Comparison of ENCODE assay signal across 16 cellular contexts in genomic region chr1:155305881-155306391, GRCh38. TPM values are rescaled to one million over a fixed set of nuclear protein-coding genes. Genes with fewer than 3 reads are reported as not detected.
A peak's percentile ranks its signal among the peaks of the same experiment; 100 is the strongest.
DNase-seq lines count a peak whose midpoint lies in the region; FAIRE-seq and TF ChIP-seq lines count a peak whose summit lies in the region.
"Had no signal": no experiment of that assay in that cellular context is flagged by ENCODE, and none has a peak within 500 bp of the region (broad histone marks: within the 10 kb centered on the region; RNA-seq: fewer than 3 reads in every experiment).

No MANE protein-coding gene starts in this region.

- H4K20me1 ChIP-seq in GM23248 (ENCODE audit: insufficient read depth): no peaks in the 10 kb centered on the region
- H4K20me1 ChIP-seq in astrocyte (ENCODE audit: insufficient read depth, low read length): no peaks in the 10 kb centered on the region

- DNase-seq in AG09309 (ENCODE audit: low read depth) (peak; percentile 31), GM23248 (peak; percentile 57), astrocyte (ENCODE audit: low read depth) (peak; percentile 51), SIG-M5 treated with dmso at 0.1 percent for 504 hours (lab: John Stamatoyannopoulos, UW; ENCODE audit: unreplicated experiment) (no peak), osteocyte (ENCODE audit: extremely low spot score, unreplicated experiment) (no peak), NCI-H2227 treated with DMSO at 0.1 percent for 48 hours (lab: John Stamatoyannopoulos, UW) (no peak), AML-193 (lab: John Stamatoyannopoulos, UW) (no peak)
- DNase-seq: activated CD4-positive, alpha-beta T cell treated with anti-CD3 and anti-CD28 coated beads for 1 hour; activated effector memory CD4-positive, alpha-beta T cell treated with anti-CD3 and anti-CD28 coated beads, Interleukin-2, amount 50 U/mL, for 16 hours; Caco-2; NCI-H1048; NCI-H524; SIG-M5; stomach had no signal

- no peak for FAIRE-seq in astrocyte (lab: Jason Lieb, UNC)

- 61 to 69% methylated on average over 7 of the region's 7 CpGs for WGBS in GM23248 (ENCODE audit: low coverage in 1 of 2, low lambda C conversion rate in 2 of 2, missing lambda C conversion rate in 2 of 2), 2 experiments
- 85 to 98% methylated on average over 4 to 6 of the region's 7 CpGs for WGBS in mesodermal cell (ENCODE audit: insufficient coverage in 2 of 2), 2 experiments

- no peaks in the 10 kb centered on the region for H3K36me3 ChIP-seq in GM23248 (ENCODE audit: low read depth)
- no peaks in the 10 kb centered on the region for H3K36me3 ChIP-seq in astrocyte (ENCODE audit: insufficient read depth, low read length)
- peaks cover 15% of the 10 kb centered on the region for H3K36me3 ChIP-seq in mesodermal cell (ENCODE audit: control insufficient read depth, insufficient read depth, low read length)

- H3K9me3 Mint-ChIP-seq in astrocyte (ENCODE audit: unreplicated experiment) (peaks cover 5% of the 10 kb centered on the region), osteocyte (ENCODE audit: unreplicated experiment) (no peaks in the 10 kb centered on the region)

- no peaks in the 10 kb centered on the region for H3K9me3 ChIP-seq in GM23248 (ENCODE audit: low read depth)
- H3K9me3 ChIP-seq in astrocyte (ENCODE audit: insufficient read depth, low read depth, low read length): no peaks in the 10 kb centered on the region
- H3K9me3 ChIP-seq in mesodermal cell (ENCODE audit: control insufficient read depth, low read length): no peaks in the 10 kb centered on the region
- H3K9me3 ChIP-seq: Caco-2, esophagus muscularis mucosa, stomach had no signal

- H3K4me1 ChIP-seq in GM23248 (ENCODE audit: insufficient read depth) (peaks cover 22% of the 10 kb centered on the region), astrocyte (ENCODE audit: insufficient read depth, low read length) (peaks cover 8% of the 10 kb centered on the region), mesodermal cell (ENCODE audit: control insufficient read depth, insufficient read depth, low read length, poor library complexity, severe bottlenecking) (peaks cover 25% of the 10 kb centered on the region)

- H3K4me3 Mint-ChIP-seq in astrocyte (ENCODE audit: unreplicated experiment) (no peak overlapping the region), osteocyte (ENCODE audit: unreplicated experiment) (no peak overlapping the region)

- H3K36me3 Mint-ChIP-seq in astrocyte (ENCODE audit: low read depth, unreplicated experiment): no peaks in the 10 kb centered on the region
- H3K36me3 Mint-ChIP-seq in osteocyte (ENCODE audit: unreplicated experiment): no peaks in the 10 kb centered on the region

- in situ Hi-C loops in GM23248 (cut with MboI): no loop called here

- H3K4me1 Mint-ChIP-seq in astrocyte (ENCODE audit: low read depth, unreplicated experiment) (peaks cover 15% of the 10 kb centered on the region), osteocyte (ENCODE audit: unreplicated experiment) (peaks cover 23% of the 10 kb centered on the region)

- H2AFZ ChIP-seq in GM23248 (0 out of 2 replicates have a peak overlapping the region, but pooled peaks have one; percentile 45), astrocyte (ENCODE audit: low read depth, low read length) (no peak overlapping the region)

- no peak overlapping the region for H3K27ac Mint-ChIP-seq in astrocyte (ENCODE audit: unreplicated experiment)
- no peak overlapping the region for H3K27ac Mint-ChIP-seq in osteocyte (ENCODE audit: unreplicated experiment)

- H3K9ac ChIP-seq in GM23248 (no peak overlapping the region), astrocyte (ENCODE audit: low read length) (no peak overlapping the region)

- TF ChIP-seq CTCF in AG09309 (IDR thresholded peaks at IDR 0.05; ENCODE audit: control insufficient read depth, insufficient read depth, low read depth, low read length, missing control alignments) (no peak), astrocyte (IDR thresholded peaks at IDR 0.05; ENCODE audit: insufficient read depth, low read depth, low read length) (no peak), osteocyte (IDR thresholded peaks at IDR 0.05) (no peak)

- H3K4me2 ChIP-seq in GM23248 (ENCODE audit: unreplicated experiment) (no peak overlapping the region), astrocyte (ENCODE audit: low read length) (no peak overlapping the region)

- peaks cover 13% of the 10 kb centered on the region; the same call in 1 of the 2 replicates for H3F3A ChIP-seq in GM23248 (ENCODE audit: insufficient read depth)

- H3K9me2 ChIP-seq in GM23248 (ENCODE audit: insufficient read depth): no peaks in the 10 kb centered on the region

- H3K4me3 ChIP-seq in AG09309 (ENCODE audit: control insufficient read depth, low read depth, low read length) (no peak overlapping the region), GM23248 (no peak overlapping the region), astrocyte (ENCODE audit: insufficient read depth, low read depth, low read length) (no peak overlapping the region), mesodermal cell (ENCODE audit: extremely low read depth, insufficient read depth, low read length, poor library complexity, severe bottlenecking) (no peak overlapping the region)
- H3K4me3 ChIP-seq: esophagus muscularis mucosa, stomach had no signal

- H3K79me2 ChIP-seq in GM23248 (ENCODE audit: insufficient read depth) (peaks cover 23% of the 10 kb centered on the region), astrocyte (ENCODE audit: insufficient read depth, low read length) (peaks cover 22% of the 10 kb centered on the region)

- H3K27ac ChIP-seq in GM23248 (no peak overlapping the region), astrocyte (ENCODE audit: low read depth, low read length) (no peak overlapping the region), mesodermal cell (ENCODE audit: low read depth, low read length, severe bottlenecking) (peak overlapping the region; percentile 77)
- H3K27ac ChIP-seq: esophagus muscularis mucosa, stomach had no signal

- no peaks in the 10 kb centered on the region for H3K27me3 Mint-ChIP-seq in astrocyte (ENCODE audit: low read depth, unreplicated experiment)
- H3K27me3 Mint-ChIP-seq in osteocyte (ENCODE audit: unreplicated experiment): no peaks in the 10 kb centered on the region

- H3K27me3 ChIP-seq in GM23248 (replicated peaks; ENCODE audit: insufficient read depth) (no peaks in the 10 kb centered on the region), astrocyte (ENCODE audit: insufficient read depth, low read length) (no peaks in the 10 kb centered on the region)
- H3K27me3 ChIP-seq: esophagus muscularis mucosa, stomach had no signal

RNA-seq across cellular contexts. Expression of gene FDPS, which starts 2.7 kb away (rescaled TPM):
- total RNA-seq in GM23248 (2014; rRNA removed; shearing (Covaris generic)): 96.3 and 103 TPM in 2 replicates
- 106 and 116 TPM in 2 replicates for polyA plus RNA-seq in GM23248 (2016; fragmentation: Nextera tagmentation; extraction: Ambion mirVana)
- total RNA-seq in astrocyte (153 and 217 TPM in 2 replicates), osteocyte (119 and 127 TPM in 2 replicates)
- 612 TPM for polyA plus RNA-seq in mesodermal cell (2013, experiment 1 of 2)
- 566 TPM for polyA plus RNA-seq in mesodermal cell (2013, experiment 2 of 2)

RNA-seq across cellular contexts. Expression of gene PKLR, which starts 4.7 kb away (rescaled TPM):
- not detected in 2 replicates for total RNA-seq in GM23248 (2014; rRNA removed; shearing (Covaris generic))
- polyA plus RNA-seq in GM23248 (2016; fragmentation: Nextera tagmentation; extraction: Ambion mirVana): 0.08 TPM in 1 of 2 replicates, not detected in the other
- not detected in 2 replicates for total RNA-seq in astrocyte
- polyA plus RNA-seq in mesodermal cell (2013, experiment 1 of 2): not detected
- polyA plus RNA-seq in mesodermal cell (2013, experiment 2 of 2): not detected
- not detected in 2 replicates for total RNA-seq in osteocyte
- total RNA-seq: Caco-2, esophagus muscularis mucosa had no signal
- polyA plus RNA-seq: stomach had no signal

RNA-seq across cellular contexts. Expression of gene RUSC1, which starts 14.8 kb away (rescaled TPM):
- 31.9 and 34.4 TPM in 2 replicates for total RNA-seq in GM23248 (2014; rRNA removed; shearing (Covaris generic))
- polyA plus RNA-seq in GM23248 (2016; fragmentation: Nextera tagmentation; extraction: Ambion mirVana): 30.4 and 32.6 TPM in 2 replicates
- total RNA-seq in astrocyte (48.0 and 48.7 TPM in 2 replicates), osteocyte (34.4 and 35.4 TPM in 2 replicates)
- polyA plus RNA-seq in mesodermal cell (2013, experiment 1 of 2): 38.3 TPM
- polyA plus RNA-seq in mesodermal cell (2013, experiment 2 of 2): 30.9 TPM

RNA-seq across cellular contexts. Expression of gene HCN3, which starts 28.7 kb away (rescaled TPM):
- total RNA-seq in GM23248 (2014; rRNA removed; shearing (Covaris generic)): 0.76 and 1.4 TPM in 2 replicates
- 1.6 and 1.9 TPM in 2 replicates for polyA plus RNA-seq in GM23248 (2016; fragmentation: Nextera tagmentation; extraction: Ambion mirVana)
- total RNA-seq in astrocyte: 3.4 and 3.6 TPM in 2 replicates
- polyA plus RNA-seq in mesodermal cell (2013, experiment 1 of 2): 7.9 TPM
- 5.0 TPM for polyA plus RNA-seq in mesodermal cell (2013, experiment 2 of 2)
- total RNA-seq in osteocyte: 3.7 and 4.1 TPM in 2 replicates

RNA-seq across cellular contexts. Expression of gene CLK2, which starts 32.6 kb away (rescaled TPM):
- 16.8 and 24.0 TPM in 2 replicates for total RNA-seq in GM23248 (2014; rRNA removed; shearing (Covaris generic))
- polyA plus RNA-seq in GM23248 (2016; fragmentation: Nextera tagmentation; extraction: Ambion mirVana): 10.2 and 10.4 TPM in 2 replicates
- total RNA-seq in astrocyte: 31.7 and 36.1 TPM in 2 replicates
- polyA plus RNA-seq in mesodermal cell (2013, experiment 1 of 2): 59.9 TPM
- 59.1 TPM for polyA plus RNA-seq in mesodermal cell (2013, experiment 2 of 2)
- 53.7 and 63.5 TPM in 2 replicates for total RNA-seq in osteocyte

Comparison
In these comparisons a context has a peak if more than half of its experiments do, and no peak if none do; other contexts are left out.
1. DNase-seq: peak in AG09309 (single experiment), GM23248 (single experiment) and astrocyte (single experiment); none in SIG-M5 treated with dmso at 0.1 percent for 504 hours (single experiment), osteocyte (single experiment), NCI-H2227 treated with DMSO at 0.1 percent for 48 hours (single experiment) and AML-193 (0 of 2).